ENCODE assay signal across 8 cellular contexts in the genomic region with DNA sequence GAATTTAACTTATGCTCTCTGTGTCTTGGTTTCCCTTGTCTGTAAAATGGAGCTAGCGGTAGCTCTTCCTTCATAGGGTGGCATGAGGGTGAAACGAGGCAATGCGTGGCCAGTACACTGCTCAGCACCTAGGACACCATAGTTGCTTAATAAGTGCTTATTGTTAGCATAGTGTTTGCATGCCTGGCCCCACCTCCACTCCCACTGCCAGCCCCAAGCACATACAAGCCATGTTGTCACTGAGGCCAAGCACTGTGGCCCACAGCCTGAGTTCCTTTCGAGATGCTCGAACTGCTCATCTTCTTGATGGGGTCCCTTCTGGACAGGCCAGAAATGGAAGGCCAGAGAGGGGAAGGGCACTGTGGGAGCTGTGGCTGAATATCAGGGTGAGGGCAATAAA. TPM values are rescaled to one million over a fixed set of nuclear protein-coding genes. Genes with fewer than 3 reads are reported as not detected.
DNase-seq lines count a peak whose midpoint lies in the region; ATAC-seq and TF ChIP-seq lines count a peak whose summit lies in the region.

No MANE protein-coding gene starts in this region.

- WGBS in HUES64, result 75% methylated on average over 5 of the region's 5 CpGs

- H3K36me3 ChIP-seq in BE2C (peaks cover 22% of the 10 kb centered on the region), HUES64 (ENCODE audit: insufficient read depth, low read length) (peaks cover 41% of the 10 kb centered on the region), muscle layer of colon (ENCODE audit: insufficient read depth, low read length) (peaks cover 28% of the 10 kb centered on the region)

- H3K27ac ChIP-seq in HUES64 (ENCODE audit: low read depth, low read length) (no peak overlapping the region), muscle layer of colon (ENCODE audit: low read depth, low read length) (peak overlapping the region; percentile 74)

- H3K4me3 ChIP-seq in BE2C (ENCODE audit: low read depth, low read length) (peak overlapping the region; percentile 86), HUES64 (ENCODE audit: low read length) (peak overlapping the region; percentile 80), muscle layer of colon (ENCODE audit: low read depth in 1 of 2, low read length in 2 of 2) (peak overlapping the region; percentile 83 to 92)

- no peak for TF ChIP-seq CTCF in BE2C (IDR thresholded peaks at IDR 0.05; ENCODE audit: low read depth, low read length)
- TF ChIP-seq CTCF in brain (conservative IDR thresholded peaks at IDR 0.05), result no peak
- TF ChIP-seq CTCF in GM13976 (IDR thresholded peaks at IDR 0.05; ENCODE audit: borderline replicate concordance, control extremely low read depth, extremely low read depth, insufficient read depth, missing control alignments), result no peak

- DNase-seq in BE2C (no peak), KG1 (lab: John Stamatoyannopoulos, UW) (no peak), GM13976 (ENCODE audit: low spot score) (no peak), NCI-H446 (lab: John Stamatoyannopoulos, UW) (no peak)

- no peaks in the 10 kb centered on the region for H3K9me3 ChIP-seq in BE2C
- no peaks in the 10 kb centered on the region for H3K9me3 ChIP-seq in HUES64 (ENCODE audit: insufficient read depth, low read depth, low read length)
- H3K9me3 ChIP-seq in muscle layer of colon (ENCODE audit: low read length), result no peaks in the 10 kb centered on the region

- peaks cover 27% of the 10 kb centered on the region for H3K36me3 Mint-ChIP-seq in brain

- ATAC-seq in GM21737 (IDR thresholded peaks at IDR 0.05; ENCODE audit: unreplicated experiment), result no peak

- no peaks in the 10 kb centered on the region for H3K27me3 ChIP-seq in BE2C
- no peaks in the 10 kb centered on the region for H3K27me3 ChIP-seq in HUES64 (ENCODE audit: insufficient read depth, low read length)
- no peaks in the 10 kb centered on the region for H3K27me3 ChIP-seq in muscle layer of colon (ENCODE audit: control insufficient read depth in 1 of 2, insufficient read depth in 2 of 2, low read length in 2 of 2)

- H3K9me3 Mint-ChIP-seq in brain, result peaks cover 0 to 8% (median 0%) of the 10 kb centered on the region in 5 experiments

- H3K4me1 ChIP-seq in BE2C (peaks cover 4% of the 10 kb centered on the region), HUES64 (ENCODE audit: insufficient read depth, low read length) (no peaks in the 10 kb centered on the region), muscle layer of colon (ENCODE audit: insufficient read depth, low read length) (peaks cover 12% of the 10 kb centered on the region)

- in situ Hi-C loops in GM13976 (cut with MboI; ENCODE audit: low sequenced_read_pairs, unreplicated experiment), result no loop called here

- no peaks in the 10 kb centered on the region for H3K27me3 Mint-ChIP-seq in brain

- H3K9ac ChIP-seq in HUES64 (ENCODE audit: low read depth, low read length) (peak overlapping the region; percentile 83; the same call in 1 of the 2 replicates), muscle layer of colon (ENCODE audit: low read length) (peak overlapping the region; percentile 71)

- peaks cover 38% of the 10 kb centered on the region for H3K4me1 Mint-ChIP-seq in brain

- H3K27ac Mint-ChIP-seq in brain, result peak overlapping the region; percentile 44 to 91 (median 87)

- peak overlapping the region; percentile 91 to 97 (median 95) for H3K4me3 Mint-ChIP-seq in brain

RNA-seq across cellular contexts. Expression of a gene that starts 0.8 kb away (rescaled TPM):
- polyA plus RNA-seq in BE2C (2012; ENCODE audit: insufficient read depth, insufficient read length, low read depth), result 3.9 TPM
- polyA plus RNA-seq in HUES64 (2013, experiment 1 of 2), result 3.6 TPM
- 4.7 TPM for polyA plus RNA-seq in HUES64 (2013, experiment 2 of 2)
- 3.2 TPM for polyA plus RNA-seq in brain (ENCODE audit: insufficient read depth, low read depth, low replicate concordance)

RNA-seq across cellular contexts. Expression of a gene that starts 45.1 kb away (rescaled TPM):
- 117 TPM for polyA plus RNA-seq in BE2C (2012; ENCODE audit: insufficient read depth, insufficient read length, low read depth)
- polyA plus RNA-seq in HUES64 (2013, experiment 1 of 2), result 55.9 TPM
- 51.0 TPM for polyA plus RNA-seq in HUES64 (2013, experiment 2 of 2)
- polyA plus RNA-seq in brain (ENCODE audit: insufficient read depth, low read depth, low replicate concordance), result 36.6 TPM

RNA-seq across cellular contexts. Expression of a gene that starts 46.5 kb away (rescaled TPM):
- polyA plus RNA-seq in BE2C (2012; ENCODE audit: insufficient read depth, insufficient read length, low read depth), result 185 TPM
- 83.9 TPM for polyA plus RNA-seq in HUES64 (2013, experiment 1 of 2)
- polyA plus RNA-seq in HUES64 (2013, experiment 2 of 2), result 87.5 TPM
- polyA plus RNA-seq in brain (ENCODE audit: insufficient read depth, low read depth, low replicate concordance), result 108 TPM
